In genomic region chr14:34693228-34693939, GRCh38 we compare ENCODE assay signal across 8 cellular contexts. TPM values are rescaled to one million over a fixed set of nuclear protein-coding genes. Genes with fewer than 3 reads are reported as not detected.
DNase-seq lines count a peak whose midpoint lies in the region; ATAC-seq and TF ChIP-seq lines count a peak whose summit lies in the region.

No MANE protein-coding gene starts in this region.

- peak; percentile 96 for ATAC-seq in HCT116
- ATAC-seq in RWPE2 (ENCODE audit: low read depth): peak; percentile 93
- ATAC-seq in effector memory CD8-positive, alpha-beta T cell (replicated peaks): no peak
- no peak for ATAC-seq in HG03571 (IDR thresholded peaks at IDR 0.05; ENCODE audit: unreplicated experiment)
- no peak for ATAC-seq in GM21367 (IDR thresholded peaks at IDR 0.05; ENCODE audit: unreplicated experiment)
- ATAC-seq in GM19023 (IDR thresholded peaks at IDR 0.05; ENCODE audit: unreplicated experiment): no peak

- H3K4me1 ChIP-seq in HCT116 (ENCODE audit: control insufficient read depth in 1 of 2, insufficient read depth in 2 of 2, low read length in 2 of 2) (peaks cover 7 to 13% of the 10 kb centered on the region in 2 experiments; a peak in 3 of 4 replicates), RWPE2 (ENCODE audit: insufficient read depth, poor library complexity, severe bottlenecking) (peaks cover 9% of the 10 kb centered on the region), muscle layer of duodenum (ENCODE audit: control insufficient read depth in 1 of 2, insufficient read depth in 2 of 2, low read length in 2 of 2) (no peaks in the 10 kb centered on the region)

- no peaks in the 10 kb centered on the region for H3K79me2 ChIP-seq in HCT116 (ENCODE audit: insufficient read depth, low read length)

- TF ChIP-seq CTCF in HCT116 (IDR thresholded peaks at IDR 0.05 in 2 of 3, conservative IDR thresholded peaks at IDR 0.05 in 1 of 3; ENCODE audit: borderline replicate concordance in 1 of 3, insufficient read depth in 1 of 3, low read depth in 2 of 3, low read length in 2 of 3) (no peak), RWPE2 (IDR thresholded peaks at IDR 0.05; ENCODE audit: poor library complexity, severe bottlenecking) (no peak)

- peak overlapping the region; percentile 67 for H3K4me2 ChIP-seq in HCT116 (ENCODE audit: low read length)

- DNase-seq in HCT116 (ENCODE audit: low read depth, low spot score) (peak; percentile 37), RWPE2 (ENCODE audit: low spot score) (peak; percentile 73), SIG-M5 treated with dmso at 0.1 percent for 504 hours (lab: John Stamatoyannopoulos, UW; ENCODE audit: unreplicated experiment) (no peak)
- no peak for DNase-seq in effector memory CD8-positive, alpha-beta T cell

- no peaks in the 10 kb centered on the region for H3K9me3 Mint-ChIP-seq in effector memory CD8-positive, alpha-beta T cell

- H3K9me2 ChIP-seq in HCT116 (ENCODE audit: insufficient read depth): no peaks in the 10 kb centered on the region

- intact Hi-C loops in HCT116 (cut with micrococcal nuclease): no loop called here

- H4K20me1 ChIP-seq in HCT116 (ENCODE audit: insufficient read depth): no peaks in the 10 kb centered on the region

- peak overlapping the region in 1 of 2 donors; percentile 54 for H3K27ac Mint-ChIP-seq in effector memory CD8-positive, alpha-beta T cell

- H3K9ac ChIP-seq in HCT116 (ENCODE audit: low read length): peak overlapping the region; percentile 18; the same call in 1 of the 2 replicates

- peaks cover 6 to 8% of the 10 kb centered on the region in 2 donors for H3K4me1 Mint-ChIP-seq in effector memory CD8-positive, alpha-beta T cell (ENCODE audit: low read depth in 2 of 2)

- peak; percentile 70 for TF ChIP-seq POLR2A in HCT116 (IDR thresholded peaks at IDR 0.05; ENCODE audit: borderline replicate concordance, extremely low read depth, insufficient read depth, insufficient read length)

- peak overlapping the region; percentile 34; the same call in 1 of the 2 replicates for H3K27ac ChIP-seq in HCT116 (ENCODE audit: low read depth, low read length)
- H3K27ac ChIP-seq in RWPE2 (ENCODE audit: poor library complexity, severe bottlenecking): peak overlapping the region; percentile 24
- H3K27ac ChIP-seq in muscle layer of duodenum (ENCODE audit: low read length): no peak overlapping the region

- no peak for TF ChIP-seq RAD21 in HCT116 (IDR thresholded peaks at IDR 0.05; ENCODE audit: low read depth)

- peak overlapping the region; percentile 86 for H2AFZ ChIP-seq in HCT116 (ENCODE audit: low read depth, low read length, poor library complexity, severe bottlenecking)

- H3K9me3 ChIP-seq in HCT116 (ENCODE audit: control insufficient read depth in 1 of 2, insufficient read depth in 1 of 2, low read depth in 1 of 2, low read length in 2 of 2): no peaks in the 10 kb centered on the region
- no peaks in the 10 kb centered on the region for H3K9me3 ChIP-seq in RWPE2 (ENCODE audit: severe bottlenecking)
- no peaks in the 10 kb centered on the region for H3K9me3 ChIP-seq in muscle layer of duodenum (ENCODE audit: control insufficient read depth in 1 of 2, low read length in 2 of 2)

- POLR2A ChIA-PET in HCT116 (lab: Charles Lee): interaction anchor here (0.9 to 1.4 kb wide), 7 partner anchors 10 to 288 kb away, joined by 3 to 6 read pairs (median 3); partner anchors contain the start of gene CFL2

- BruUV-seq in HCT116 (replicated peaks; lab: Mats Ljungman, UMichigan): TSS peak; percentile 36

- peak overlapping the region; percentile 44 to 46 for H3K4me3 Mint-ChIP-seq in effector memory CD8-positive, alpha-beta T cell

- H3K27me3 Mint-ChIP-seq in effector memory CD8-positive, alpha-beta T cell: peaks cover 0 to 6% of the 10 kb centered on the region in 2 donors

- H3K36me3 ChIP-seq in HCT116 (ENCODE audit: control insufficient read depth in 1 of 2, insufficient read depth in 2 of 2, low read length in 2 of 2): no peaks in the 10 kb centered on the region
- no peaks in the 10 kb centered on the region for H3K36me3 ChIP-seq in RWPE2 (ENCODE audit: low read depth)
- H3K36me3 ChIP-seq in muscle layer of duodenum (ENCODE audit: control insufficient read depth in 1 of 2, insufficient read depth in 2 of 2, low read length in 2 of 2): no peaks in the 10 kb centered on the region

- CTCF ChIA-PET in HCT116 (lab: Charles Lee): interaction anchor here (0.6 to 1.0 kb wide), 3 partner anchors 9 to 37 kb away, joined by 3 read pairs; no protein-coding TSS in a partner anchor

- H3K4me3 ChIP-seq in HCT116 (replicated peaks in 1 of 2; ENCODE audit: low read depth in 1 of 2, low read length in 2 of 2) (peak overlapping the region; percentile 33 to 42), RWPE2 (ENCODE audit: severe bottlenecking) (no peak overlapping the region), muscle layer of duodenum (ENCODE audit: low read depth in 1 of 2, low read length in 2 of 2) (peak overlapping the region; percentile 54 to 58)

- RAD21 ChIA-PET in HCT116 (lab: Charles Lee; ENCODE audit: low non-redundant PET in 1 of 2, low total read pairs in 2 of 2, uncharacterized antibody in 2 of 2, unreplicated experiment in 2 of 2): interaction anchor here in 1 of 2 experiments (1.2 kb wide), 1 partner anchor 30 kb away, joined by 3 read pairs; no protein-coding TSS in a partner anchor

- H3K36me3 Mint-ChIP-seq in effector memory CD8-positive, alpha-beta T cell (ENCODE audit: insufficient read depth): no peaks in the 10 kb centered on the region

- H3K27me3 ChIP-seq in HCT116 (ENCODE audit: insufficient read depth, low read length) (no peaks in the 10 kb centered on the region), RWPE2 (ENCODE audit: insufficient read depth, poor library complexity, severe bottlenecking) (no peaks in the 10 kb centered on the region), muscle layer of duodenum (ENCODE audit: low read depth, low read length) (no peaks in the 10 kb centered on the region)

TF ChIP-seq in HCT116, 20 proteins besides CTCF, POLR2A, EP300 and RAD21:
- TF ChIP-seq JUND (IDR thresholded peaks at IDR 0.05) (no peak), POLR2AphosphoS5 (IDR thresholded peaks at IDR 0.05; ENCODE audit: low read depth, low read length) (peak; percentile 50; the same call in 1 of the 2 replicates), EZH2 (IDR thresholded peaks at IDR 0.05) (no peak), SIN3A (IDR thresholded peaks at IDR 0.05; ENCODE audit: low read depth) (no peak), CEBPB (IDR thresholded peaks at IDR 0.05; ENCODE audit: low read depth) (no peak)
- TF ChIP-seq, protein P1, sequence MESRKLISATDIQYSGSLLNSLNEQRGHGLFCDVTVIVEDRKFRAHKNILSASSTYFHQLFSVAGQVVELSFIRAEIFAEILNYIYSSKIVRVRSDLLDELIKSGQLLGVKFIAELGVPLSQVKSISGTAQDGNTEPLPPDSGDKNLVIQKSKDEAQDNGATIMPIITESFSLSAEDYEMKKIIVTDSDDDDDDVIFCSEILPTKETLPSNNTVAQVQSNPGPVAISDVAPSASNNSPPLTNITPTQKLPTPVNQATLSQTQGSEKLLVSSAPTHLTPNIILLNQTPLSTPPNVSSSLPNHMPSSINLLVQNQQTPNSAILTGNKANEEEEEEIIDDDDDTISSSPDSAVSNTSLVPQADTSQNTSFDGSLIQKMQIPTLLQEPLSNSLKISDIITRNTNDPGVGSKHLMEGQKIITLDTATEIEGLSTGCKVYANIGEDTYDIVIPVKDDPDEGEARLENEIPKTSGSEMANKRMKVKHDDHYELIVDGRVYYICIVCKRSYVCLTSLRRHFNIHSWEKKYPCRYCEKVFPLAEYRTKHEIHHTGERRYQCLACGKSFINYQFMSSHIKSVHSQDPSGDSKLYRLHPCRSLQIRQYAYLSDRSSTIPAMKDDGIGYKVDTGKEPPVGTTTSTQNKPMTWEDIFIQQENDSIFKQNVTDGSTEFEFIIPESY (IDR thresholded peaks at IDR 0.05; ENCODE audit: extremely low read depth, insufficient replicate concordance, low read length): no peak

RNA-seq across cellular contexts. Expression of gene CFL2, which starts 21.0 kb away (rescaled TPM):
- total RNA-seq in HCT116 (2021; ENCODE audit: unreplicated experiment): 55.2 TPM
- polyA plus RNA-seq in HCT116 (2012): 12.8 and 20.3 TPM in 2 replicates

Comparison
In these comparisons a context has a peak if more than half of its experiments do, and no peak if none do; other contexts are left out.
1. ATAC-seq: peak in HCT116 (single experiment) and RWPE2 (single experiment); none in effector memory CD8-positive, alpha-beta T cell (single experiment), HG03571 (single experiment), GM21367 (single experiment) and GM19023 (single experiment).
2. DNase-seq: peak in HCT116 (single experiment) and RWPE2 (single experiment); none in effector memory CD8-positive, alpha-beta T cell (0 of 3) and SIG-M5 treated with dmso at 0.1 percent for 504 hours (single experiment).